ENCODE assay signal across 13 cellular contexts in the genomic region with DNA sequence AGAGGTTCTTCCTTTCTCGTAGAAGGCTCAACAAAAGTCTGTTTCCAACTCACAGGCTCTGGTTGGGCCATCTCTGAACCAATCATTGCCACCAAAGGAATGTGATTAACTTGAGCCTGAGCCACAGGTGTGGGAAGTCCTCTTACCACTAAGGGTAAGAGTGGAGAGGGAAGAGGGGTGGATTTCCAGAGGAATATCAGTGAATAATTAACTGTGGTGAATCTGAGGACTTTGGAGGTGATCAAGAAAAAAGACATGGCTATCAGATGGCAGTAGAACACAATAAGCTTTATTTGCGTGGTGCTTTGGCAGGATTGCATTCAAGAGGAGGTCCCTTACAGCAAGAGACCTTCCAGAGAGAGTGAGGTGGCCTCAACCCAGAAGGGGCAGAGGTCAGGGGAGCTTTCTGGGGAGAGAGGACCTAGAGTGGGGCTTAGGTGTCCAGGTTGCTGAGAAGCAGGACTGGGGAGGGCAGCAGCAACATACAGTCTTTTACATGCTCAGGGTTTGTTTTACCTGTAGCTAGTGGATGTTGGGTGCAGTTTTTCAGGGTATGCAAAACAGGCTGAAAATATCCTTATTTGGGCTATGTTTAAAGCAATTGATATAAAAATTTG.
A peak's percentile ranks its signal among the peaks of the same experiment; 100 is the strongest.
DNase-seq lines count a peak whose midpoint lies in the region; ATAC-seq, FAIRE-seq and TF ChIP-seq lines count a peak whose summit lies in the region.
"Had no signal": no experiment of that assay in that cellular context is flagged by ENCODE, and none has a peak within 500 bp of the region (broad histone marks: within the 10 kb centered on the region; RNA-seq: fewer than 3 reads in every experiment).

No MANE protein-coding gene starts in this region.

- no peak for DNase-seq in activated naive CD8-positive, alpha-beta T cell treated with anti-CD3 and anti-CD28 coated beads, Interleukin-2, amount 10 ng/mL, durations not matched to agents 7 days and 5 days
- no peak for DNase-seq in activated naive CD8-positive, alpha-beta T cell treated with anti-CD3 and anti-CD28 coated beads for 36 hours
- DNase-seq in T-helper 17 cell: no peak
- no peak for DNase-seq in urothelium cell line (ENCODE audit: low spot score)
- DNase-seq in prostate gland (ENCODE audit: low spot score): no peak
- DNase-seq in stimulated activated CD4-positive, alpha-beta T cell treated with anti-CD3 and anti-CD28 coated beads, Interleukin-4, amount 100 ng/mL, for 4 hours: no peak
- DNase-seq: BE2C, kidney glomerular epithelial cell, NCI-H1105, posterior cingulate gyrus had no signal

- H3K27ac ChIP-seq in prostate gland: no peak overlapping the region
- H3K27ac ChIP-seq: cardiac muscle cell had no signal

- no peaks in the 10 kb centered on the region for H3K27me3 ChIP-seq in prostate gland (replicated peaks; ENCODE audit: insufficient read depth)
- H3K27me3 ChIP-seq: BE2C, cardiac muscle cell had no signal

- H3K4me1 ChIP-seq in prostate gland (replicated peaks): no peaks in the 10 kb centered on the region
- H3K4me1 ChIP-seq: BE2C had no signal

- FAIRE-seq in urothelium cell line (lab: Jason Lieb, UNC): peak; percentile 9

- 91% methylated on average over 2 of the region's 2 CpGs for WGBS in prostate gland

- peaks cover 3% of the 10 kb centered on the region for H3K9me3 Mint-ChIP-seq in activated naive CD8-positive, alpha-beta T cell treated with anti-CD3 and anti-CD28 coated beads, Interleukin-2, amount 10 ng/mL, durations not matched to agents 7 days and 5 days
- H3K9me3 Mint-ChIP-seq in activated naive CD8-positive, alpha-beta T cell treated with anti-CD3 and anti-CD28 coated beads for 36 hours: no peaks in the 10 kb centered on the region

- intact Hi-C loops in prostate gland (cut with DNase I): no loop called here

- POLR2A ChIA-PET in activated naive CD8-positive, alpha-beta T cell treated with anti-CD3 and anti-CD28 coated beads, Interleukin-2, amount 10 ng/mL, durations not matched to agents 7 days and 5 days (lab: Charles Lee): interaction anchor here (1.0 kb wide), 1 partner anchor 701 kb away, joined by 3 read pairs; no protein-coding TSS in a partner anchor

- no peak overlapping the region for H3K4me3 ChIP-seq in prostate gland
- H3K4me3 ChIP-seq: cardiac muscle cell had no signal

- peak overlapping the region; percentile 55 for H3K27ac Mint-ChIP-seq in activated naive CD8-positive, alpha-beta T cell treated with anti-CD3 and anti-CD28 coated beads, Interleukin-2, amount 10 ng/mL, durations not matched to agents 7 days and 5 days
- H3K27ac Mint-ChIP-seq in activated naive CD8-positive, alpha-beta T cell treated with anti-CD3 and anti-CD28 coated beads for 36 hours: no peak overlapping the region
- peak overlapping the region; percentile 95 for H3K27ac Mint-ChIP-seq in T-helper 17 cell

- no peaks in the 10 kb centered on the region for H3K9me3 ChIP-seq in T-helper 17 cell (ENCODE audit: control insufficient read depth, low read length, poor library complexity, severe bottlenecking)
- H3K9me3 ChIP-seq in prostate gland: no peaks in the 10 kb centered on the region
- H3K9me3 ChIP-seq: BE2C had no signal

- H3K4me1 Mint-ChIP-seq in activated naive CD8-positive, alpha-beta T cell treated with anti-CD3 and anti-CD28 coated beads, Interleukin-2, amount 10 ng/mL, durations not matched to agents 7 days and 5 days: peaks cover 11% of the 10 kb centered on the region
- peaks cover 16% of the 10 kb centered on the region for H3K4me1 Mint-ChIP-seq in activated naive CD8-positive, alpha-beta T cell treated with anti-CD3 and anti-CD28 coated beads for 36 hours
- peaks cover 16% of the 10 kb centered on the region for H3K4me1 Mint-ChIP-seq in T-helper 17 cell

- no peak for ATAC-seq in activated naive CD8-positive, alpha-beta T cell treated with anti-CD3 and anti-CD28 coated beads, Interleukin-2, amount 10 ng/mL, durations not matched to agents 7 days and 5 days (ENCODE audit: low read depth)
- peak; percentile 11 for ATAC-seq in HG02678 (IDR thresholded peaks at IDR 0.05; ENCODE audit: unreplicated experiment)
- ATAC-seq in T-helper 17 cell: no peak
- ATAC-seq in esophagus mucosa: no peak

- no peaks in the 10 kb centered on the region for H3K27me3 Mint-ChIP-seq in activated naive CD8-positive, alpha-beta T cell treated with anti-CD3 and anti-CD28 coated beads, Interleukin-2, amount 10 ng/mL, durations not matched to agents 7 days and 5 days
- no peaks in the 10 kb centered on the region for H3K27me3 Mint-ChIP-seq in activated naive CD8-positive, alpha-beta T cell treated with anti-CD3 and anti-CD28 coated beads for 36 hours
- no peaks in the 10 kb centered on the region for H3K27me3 Mint-ChIP-seq in T-helper 17 cell

- TF ChIP-seq POLR2A in prostate gland (IDR thresholded peaks at IDR 0.05): no peak

- H3K4me3 Mint-ChIP-seq in activated naive CD8-positive, alpha-beta T cell treated with anti-CD3 and anti-CD28 coated beads, Interleukin-2, amount 10 ng/mL, durations not matched to agents 7 days and 5 days: peak overlapping the region; percentile 46
- H3K4me3 Mint-ChIP-seq in activated naive CD8-positive, alpha-beta T cell treated with anti-CD3 and anti-CD28 coated beads for 36 hours: no peak overlapping the region
- peak overlapping the region; percentile 75 for H3K4me3 Mint-ChIP-seq in T-helper 17 cell

- H3K36me3 ChIP-seq in prostate gland: no peaks in the 10 kb centered on the region
- H3K36me3 ChIP-seq: BE2C, cardiac muscle cell had no signal

- H3K36me3 Mint-ChIP-seq in activated naive CD8-positive, alpha-beta T cell treated with anti-CD3 and anti-CD28 coated beads, Interleukin-2, amount 10 ng/mL, durations not matched to agents 7 days and 5 days: no peaks in the 10 kb centered on the region
- H3K36me3 Mint-ChIP-seq in activated naive CD8-positive, alpha-beta T cell treated with anti-CD3 and anti-CD28 coated beads for 36 hours: peaks cover 5% of the 10 kb centered on the region
- no peaks in the 10 kb centered on the region for H3K36me3 Mint-ChIP-seq in T-helper 17 cell (ENCODE audit: low read depth)

- no peak for TF ChIP-seq CTCF in prostate gland (IDR thresholded peaks at IDR 0.05)
